3 cellular contexts compared by ENCODE assay signal in the genomic region with DNA sequence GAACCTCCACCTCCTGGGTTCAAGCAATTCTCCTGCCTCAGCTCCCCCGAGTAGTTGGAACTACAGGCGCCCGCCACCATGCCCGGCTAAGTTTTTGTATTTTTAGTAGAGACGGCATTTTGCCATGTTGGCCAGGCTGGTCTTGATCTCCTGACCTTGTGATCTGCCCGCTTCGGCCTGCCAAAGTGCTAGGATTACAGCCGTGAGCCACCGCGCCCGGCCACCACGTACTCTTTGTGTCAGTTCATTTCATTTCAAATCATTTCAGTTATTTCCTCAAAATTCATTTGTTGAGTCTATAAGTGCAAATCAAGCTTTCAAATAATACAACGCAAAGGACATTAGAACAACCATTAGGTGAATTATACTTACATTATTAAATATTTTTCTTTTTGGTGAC.
"Had no signal": no experiment of that assay in that cellular context is flagged by ENCODE, and none has a peak within 500 bp of the region (broad histone marks: within the 10 kb centered on the region; RNA-seq: fewer than 3 reads in every experiment).

No MANE protein-coding gene starts in this region.

- DNase-seq: GDM1, GF-D8 had no signal

- H3K4me3 ChIP-seq: GM12878 had no signal

- ATAC-seq: GM12878 had no signal
